In the genomic region with DNA sequence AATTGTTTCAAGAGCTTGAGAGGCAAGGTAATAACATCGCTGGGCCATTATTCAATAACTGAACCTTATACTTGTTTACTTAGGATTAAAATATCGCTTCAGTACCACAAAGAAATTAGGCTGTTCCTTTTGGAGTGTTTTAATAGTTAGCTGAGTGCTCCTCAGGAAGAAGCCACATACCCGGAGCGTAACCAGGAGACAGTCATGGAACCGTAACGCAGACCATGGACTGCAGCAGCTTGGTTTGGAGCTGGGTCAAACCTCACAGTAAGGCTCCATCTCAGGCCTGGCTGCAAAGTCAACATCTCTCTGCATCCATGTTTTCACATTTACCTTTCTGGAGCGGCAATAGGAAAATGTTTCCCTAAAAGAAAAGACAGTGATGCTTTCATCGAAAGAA, we compare ENCODE assay signal across 22 cellular contexts.
DNase-seq lines count a peak whose midpoint lies in the region; ATAC-seq and TF ChIP-seq lines count a peak whose summit lies in the region.
"Had no signal": no experiment of that assay in that cellular context is flagged by ENCODE, and none has a peak within 500 bp of the region (broad histone marks: within the 10 kb centered on the region; RNA-seq: fewer than 3 reads in every experiment).

No MANE protein-coding gene starts in this region.

- in situ Hi-C loops in gastrocnemius medialis (cut with MboI; ENCODE audit: low sequenced_read_pairs in 4 of 4) = no loop called here

- TF ChIP-seq CTCF in osteoblast (IDR thresholded peaks at IDR 0.05; ENCODE audit: extremely low read depth, low read depth, low read length) (no peak), gastrocnemius medialis (IDR thresholded peaks at IDR 0.05 in 4 of 5, conservative IDR thresholded peaks at IDR 0.05 in 1 of 5) (no peak)

- H2AFZ ChIP-seq in osteoblast (ENCODE audit: low read length) = peak overlapping the region; percentile 84

- peak; percentile 23 for DNase-seq in NCI-H1105 (lab: John Stamatoyannopoulos, UW)
- DNase-seq in astrocyte of the hippocampus (ENCODE audit: low read depth, low spot score) = peak; percentile 30
- DNase-seq in kidney tubule cell (ENCODE audit: low spot score) = peak; percentile 55
- DNase-seq in osteoblast (ENCODE audit: insufficient read length, low spot score, missing footprints) = no peak
- DNase-seq in gastrocnemius medialis = no peak
- DNase-seq in AML-193 (lab: John Stamatoyannopoulos, UW) = no peak
- no peak for DNase-seq in H4 (ENCODE audit: low spot score)
- DNase-seq: activated CD4-positive, alpha-beta T cell treated with anti-CD3 and anti-CD28 coated beads, Interleukin-2, amount 50 U/mL, for 48 hours; activated CD8-positive, alpha-beta memory T cell treated with anti-CD3 and anti-CD28 coated beads, Interleukin-2, amount 50 U/mL, for 4 hours; activated naive CD4-positive, alpha-beta T cell treated with anti-CD3 and anti-CD28 coated beads, Interleukin-2, amount 50 U/mL, for 16 hours; central memory CD4-positive, alpha-beta T cell; dermis blood vessel endothelial cell; EL; Kasumi-1; natural killer cell; NCI-H510A; stimulated activated CD4-positive, alpha-beta T cell treated with anti-CD3 and anti-CD28 coated beads, Interleukin-4, amount 100 ng/mL, for 24 hours; T-helper 1 cell had no signal

- peak overlapping the region; percentile 9 for H3K4me2 ChIP-seq in osteoblast (ENCODE audit: insufficient read depth, low read length)

- H3K36me3 ChIP-seq in osteoblast (ENCODE audit: insufficient read depth, low read length) (no peaks in the 10 kb centered on the region), gastrocnemius medialis (no peaks in the 10 kb centered on the region)

- no peaks in the 10 kb centered on the region for H4K20me1 ChIP-seq in osteoblast (ENCODE audit: insufficient read depth, low read length)

- no peaks in the 10 kb centered on the region for H3K9me3 ChIP-seq in osteoblast (ENCODE audit: low read depth, low read length)
- no peaks in the 10 kb centered on the region for H3K9me3 ChIP-seq in gastrocnemius medialis

- H3K4me1 ChIP-seq in osteoblast (ENCODE audit: insufficient read depth, low read length) (no peaks in the 10 kb centered on the region), gastrocnemius medialis (no peaks in the 10 kb centered on the region)

- no peak for ATAC-seq in gastrocnemius medialis
- ATAC-seq: natural killer cell; sciatic nerve; stimulated activated memory B cell treated with anti-CD40 and anti-IgM and Interleukin-4, amounts not matched to agents 10 μg/mL and 1 μg/mL and 100 μg/mL, for 72 hours had no signal

- H3K4me3 ChIP-seq in osteoblast (ENCODE audit: insufficient read depth, low read length) = no peak overlapping the region
- no peak overlapping the region for H3K4me3 ChIP-seq in gastrocnemius medialis

- no peaks in the 10 kb centered on the region for H3K27me3 ChIP-seq in osteoblast (ENCODE audit: insufficient read depth, low read length)
- H3K27me3 ChIP-seq in gastrocnemius medialis = no peaks in the 10 kb centered on the region

- intact Hi-C loops in gastrocnemius medialis (cut with DNase I; ENCODE audit: low total_unique reads) = no loop called here

- no peak overlapping the region for H3K27ac ChIP-seq in osteoblast (ENCODE audit: low read depth, low read length)
- H3K27ac ChIP-seq in gastrocnemius medialis = no peak overlapping the region
- H3K27ac ChIP-seq: HL-60, RWPE1 had no signal

- TF ChIP-seq POLR2A in gastrocnemius medialis (IDR thresholded peaks at IDR 0.05) = no peak

- H3K79me2 ChIP-seq in osteoblast (ENCODE audit: insufficient read depth, low read length) = no peaks in the 10 kb centered on the region

Comparison
In these comparisons a context has a peak if more than half of its experiments do, and no peak if none do; other contexts are left out.
1. DNase-seq: peak in NCI-H1105 (single experiment), astrocyte of the hippocampus (single experiment) and kidney tubule cell (single experiment); none in osteoblast (single experiment), gastrocnemius medialis (0 of 2), AML-193 (0 of 2) and H4 (single experiment).